8 cellular contexts compared by ENCODE assay signal in genomic region chr15:74958320-74958907, GRCh38. TPM values are rescaled to one million over a fixed set of nuclear protein-coding genes. Genes with fewer than 3 reads are reported as not detected.
A peak's percentile ranks its signal among the peaks of the same experiment; 100 is the strongest.
DNase-seq lines count a peak whose midpoint lies in the region; ATAC-seq and TF ChIP-seq lines count a peak whose summit lies in the region.

No MANE protein-coding gene starts in this region.

- H3K4me3 Mint-ChIP-seq in T-helper 1 cell treated with Interleukin-12 subunit alpha and Interleukin-12 subunit beta and Interleukin-4 antibody, amounts not matched to agents 30 μg/mL and 1 μg/mL, for 36 hours: peak overlapping the region; percentile 25
- H3K4me3 Mint-ChIP-seq in T-helper 17 cell: peak overlapping the region; percentile 82
- no peak overlapping the region for H3K4me3 Mint-ChIP-seq in activated T-helper 1 cell treated with anti-CD3 and anti-CD28 coated beads, Interleukin-12 subunit alpha, Interleukin-12 subunit beta, Interleukin-2, Interleukin-4 antibody, amounts not matched to agents 30 ng/mL and 10 ng/mL and 1 ng/mL, durations not matched to agents 14 hours and 24 hours and 36 hours

- H3K27ac Mint-ChIP-seq in T-helper 1 cell treated with Interleukin-12 subunit alpha and Interleukin-12 subunit beta and Interleukin-4 antibody, amounts not matched to agents 30 μg/mL and 1 μg/mL, for 36 hours: no peak overlapping the region
- H3K27ac Mint-ChIP-seq in T-helper 17 cell: peak overlapping the region; percentile 43
- H3K27ac Mint-ChIP-seq in activated T-helper 1 cell treated with anti-CD3 and anti-CD28 coated beads, Interleukin-12 subunit alpha, Interleukin-12 subunit beta, Interleukin-2, Interleukin-4 antibody, amounts not matched to agents 30 ng/mL and 10 ng/mL and 1 ng/mL, durations not matched to agents 14 hours and 24 hours and 36 hours: no peak overlapping the region

- peaks cover 17% of the 10 kb centered on the region for H3K4me1 Mint-ChIP-seq in T-helper 1 cell treated with Interleukin-12 subunit alpha and Interleukin-12 subunit beta and Interleukin-4 antibody, amounts not matched to agents 30 μg/mL and 1 μg/mL, for 36 hours (ENCODE audit: low read depth)
- H3K4me1 Mint-ChIP-seq in T-helper 17 cell: peaks cover 19% of the 10 kb centered on the region
- peaks cover 36% of the 10 kb centered on the region for H3K4me1 Mint-ChIP-seq in activated T-helper 1 cell treated with anti-CD3 and anti-CD28 coated beads, Interleukin-12 subunit alpha, Interleukin-12 subunit beta, Interleukin-2, Interleukin-4 antibody, amounts not matched to agents 30 ng/mL and 10 ng/mL and 1 ng/mL, durations not matched to agents 14 hours and 24 hours and 36 hours (ENCODE audit: low read depth)

- ATAC-seq in T-helper 17 cell (no peak), heart left ventricle (peak in 3 of 4 donors; percentile 34 to 54 (median 37)), psoas muscle (peak in 3 of 4 donors; percentile 25)

- H3K9me3 Mint-ChIP-seq in T-helper 1 cell treated with Interleukin-12 subunit alpha and Interleukin-12 subunit beta and Interleukin-4 antibody, amounts not matched to agents 30 μg/mL and 1 μg/mL, for 36 hours: no peaks in the 10 kb centered on the region
- no peaks in the 10 kb centered on the region for H3K9me3 Mint-ChIP-seq in activated T-helper 1 cell treated with anti-CD3 and anti-CD28 coated beads, Interleukin-12 subunit alpha, Interleukin-12 subunit beta, Interleukin-2, Interleukin-4 antibody, amounts not matched to agents 30 ng/mL and 10 ng/mL and 1 ng/mL, durations not matched to agents 14 hours and 24 hours and 36 hours

- H3K4me1 ChIP-seq in heart left ventricle (peaks cover 0 to 58% (median 37%) of the 10 kb centered on the region in 12 donors), psoas muscle (peaks cover 29% of the 10 kb centered on the region)

- H3K9me3 ChIP-seq in T-helper 17 cell (ENCODE audit: control insufficient read depth, low read length, poor library complexity, severe bottlenecking): no peaks in the 10 kb centered on the region
- H3K9me3 ChIP-seq in heart left ventricle: no peaks in the 10 kb centered on the region
- H3K9me3 ChIP-seq in psoas muscle: no peaks in the 10 kb centered on the region

- peak in 1 of 2 donors; percentile 38 for TF ChIP-seq POLR2A in heart left ventricle (IDR thresholded peaks at IDR 0.05)

- peaks cover 55% of the 10 kb centered on the region for H3K27me3 Mint-ChIP-seq in T-helper 1 cell treated with Interleukin-12 subunit alpha and Interleukin-12 subunit beta and Interleukin-4 antibody, amounts not matched to agents 30 μg/mL and 1 μg/mL, for 36 hours (ENCODE audit: low read depth)
- peaks cover 26% of the 10 kb centered on the region for H3K27me3 Mint-ChIP-seq in T-helper 17 cell
- peaks cover 52% of the 10 kb centered on the region for H3K27me3 Mint-ChIP-seq in activated T-helper 1 cell treated with anti-CD3 and anti-CD28 coated beads, Interleukin-12 subunit alpha, Interleukin-12 subunit beta, Interleukin-2, Interleukin-4 antibody, amounts not matched to agents 30 ng/mL and 10 ng/mL and 1 ng/mL, durations not matched to agents 14 hours and 24 hours and 36 hours (ENCODE audit: insufficient read depth)

- H3K4me3 ChIP-seq in heart left ventricle: peak overlapping the region; percentile 3 to 73 (median 58)
- peak overlapping the region; percentile 72 for H3K4me3 ChIP-seq in psoas muscle

- intact Hi-C loops in heart left ventricle (cut with DNase I): loop anchor here in 4 of 10 donors (10.0 kb wide), 2 partner anchors 246 to 324 kb away; partner anchors contain the start of gene C15orf39 (in 3 of the 4)
- intact Hi-C loops in psoas muscle (cut with DNase I): loop anchor here (2.0 to 10.0 kb wide), 4 partner anchors 244 to 584 kb away; no protein-coding TSS in a partner anchor
- intact Hi-C loops in activated T-helper 1 cell treated with anti-CD3 and anti-CD28 coated beads, Interleukin-12 subunit alpha, Interleukin-12 subunit beta, Interleukin-2, Interleukin-4 antibody, amounts not matched to agents 30 ng/mL and 10 ng/mL and 1 ng/mL, durations not matched to agents 14 hours and 24 hours and 36 hours (cut with micrococcal nuclease): no loop called here

- no peaks in the 10 kb centered on the region for H3K36me3 Mint-ChIP-seq in T-helper 1 cell treated with Interleukin-12 subunit alpha and Interleukin-12 subunit beta and Interleukin-4 antibody, amounts not matched to agents 30 μg/mL and 1 μg/mL, for 36 hours (ENCODE audit: low read depth)
- H3K36me3 Mint-ChIP-seq in T-helper 17 cell (ENCODE audit: low read depth): peaks cover 2% of the 10 kb centered on the region
- H3K36me3 Mint-ChIP-seq in activated T-helper 1 cell treated with anti-CD3 and anti-CD28 coated beads, Interleukin-12 subunit alpha, Interleukin-12 subunit beta, Interleukin-2, Interleukin-4 antibody, amounts not matched to agents 30 ng/mL and 10 ng/mL and 1 ng/mL, durations not matched to agents 14 hours and 24 hours and 36 hours (ENCODE audit: low read depth): peaks cover 2% of the 10 kb centered on the region

- TF ChIP-seq CTCF in heart left ventricle (IDR thresholded peaks at IDR 0.05): peak in 4 of 12 donors; percentile 11 to 26 (median 24)
- peak; percentile 11 for TF ChIP-seq CTCF in psoas muscle (IDR thresholded peaks at IDR 0.05)
- no peak for TF ChIP-seq CTCF in GM10266 (IDR thresholded peaks at IDR 0.05; ENCODE audit: control insufficient read depth, insufficient read depth, low read depth, missing control alignments)

- H3K27ac ChIP-seq in heart left ventricle (peak overlapping the region in 9 of 12 donors; percentile 1 to 80 (median 34)), psoas muscle (no peak overlapping the region)

- WGBS in heart left ventricle, 4 donors: 1 to 2% (median 2%) methylated on average over 19 to 28 of the region's 28 CpGs
- 1 to 2% (median 2%) methylated on average over 19 to 28 of the region's 28 CpGs for WGBS in psoas muscle, 3 donors

- DNase-seq in T-helper 1 cell: no peak
- DNase-seq in T-helper 17 cell: peak in 1 of 3 donors; percentile 13
- DNase-seq in heart left ventricle: peak; percentile 40 to 73 (median 63)
- DNase-seq in psoas muscle: peak; percentile 56 to 69
- no peak for DNase-seq in activated T-helper 1 cell treated with anti-CD3 and anti-CD28 coated beads, Interleukin-12 subunit alpha, Interleukin-12 subunit beta, Interleukin-2, Interleukin-4 antibody, amounts not matched to agents 30 ng/mL and 10 ng/mL and 1 ng/mL, durations not matched to agents 14 hours and 24 hours and 36 hours (ENCODE audit: low spot score)
- DNase-seq in KG1 (lab: John Stamatoyannopoulos, UW): no peak
- DNase-seq in GM10266 (ENCODE audit: extremely low spot score): no peak

- H3K27me3 ChIP-seq in heart left ventricle (peaks cover 0 to 27% (median 10%) of the 10 kb centered on the region in 9 donors), psoas muscle (ENCODE audit: insufficient read depth in 3 of 3, low read length in 2 of 3) (peaks cover 0 to 50% (median 17%) of the 10 kb centered on the region in 3 donors)

- H3K36me3 ChIP-seq in heart left ventricle (no peaks in the 10 kb centered on the region), psoas muscle (ENCODE audit: insufficient read depth in 1 of 2, low read depth in 1 of 2) (no peaks in the 10 kb centered on the region)

RNA-seq across cellular contexts. Expression of gene RPP25, which starts 1.8 kb away (rescaled TPM):
- 1 to 10 TPM in 1 of 2 donors, under 1 TPM in 1; 0.99 to 1.3 TPM for total RNA-seq in T-helper 17 cell
- 1 to 10 TPM; 1.1 to 5.8 (median 2.1) TPM for total RNA-seq in heart left ventricle
- 1 to 10 TPM; 1.6 to 4.0 TPM for polyA plus RNA-seq in heart left ventricle
- total RNA-seq in psoas muscle: 1 to 10 TPM in 3 of 4 donors, under 1 TPM in 1; 0.64 to 1.9 (median 1.4) TPM
- 10 to 100 TPM in 1 of 3 donors, 1 to 10 TPM in 2; 1.7 to 11.6 (median 2.3) TPM for polyA plus RNA-seq in psoas muscle
- 13.3 and 15.3 TPM in 2 replicates for total RNA-seq in activated T-helper 1 cell treated with anti-CD3 and anti-CD28 coated beads, Interleukin-12 subunit alpha, Interleukin-12 subunit beta, Interleukin-2, Interleukin-4 antibody, amounts not matched to agents 30 ng/mL and 10 ng/mL and 1 ng/mL, durations not matched to agents 14 hours and 24 hours and 36 hours

RNA-seq across cellular contexts. Expression of gene COX5A, which starts 20.5 kb away (rescaled TPM):
- total RNA-seq in T-helper 17 cell (10 to 100 TPM; 56.1 to 72.9 TPM), heart left ventricle (1,000 to 10,000 TPM in 5 of 9 donors, 100 to 1,000 TPM in 4; 754 to 1,537 (median 1,120) TPM), psoas muscle (100 to 1,000 TPM; 635 to 910 (median 767) TPM)
- polyA plus RNA-seq in heart left ventricle (1,000 to 10,000 TPM; 1,480 to 2,918 TPM), psoas muscle (1,000 to 10,000 TPM in 2 of 3 donors, 100 to 1,000 TPM in 1; 974 to 1,651 (median 1,366) TPM)
- total RNA-seq in activated T-helper 1 cell treated with anti-CD3 and anti-CD28 coated beads, Interleukin-12 subunit alpha, Interleukin-12 subunit beta, Interleukin-2, Interleukin-4 antibody, amounts not matched to agents 30 ng/mL and 10 ng/mL and 1 ng/mL, durations not matched to agents 14 hours and 24 hours and 36 hours: 273 and 290 TPM in 2 replicates

RNA-seq across cellular contexts. Expression of gene SCAMP5, which starts 36.9 kb away (rescaled TPM):
- total RNA-seq in T-helper 17 cell (1 to 10 TPM; 3.9 to 4.3 TPM), heart left ventricle (1 to 10 TPM; 1.7 to 7.1 (median 4.2) TPM), psoas muscle (1 to 10 TPM in 1 of 4 donors, under 1 TPM in 2, not detected in 1; 0.23 to 6.3 (median 0.97) TPM)
- polyA plus RNA-seq in heart left ventricle (1 to 10 TPM in 1 of 2 donors, under 1 TPM in 1; 0.91 to 7.4 TPM), psoas muscle (1 to 10 TPM in 1 of 3 donors, under 1 TPM in 2; 0.03 to 2.1 (median 0.16) TPM)
- 2.0 and 3.5 TPM in 2 replicates for total RNA-seq in activated T-helper 1 cell treated with anti-CD3 and anti-CD28 coated beads, Interleukin-12 subunit alpha, Interleukin-12 subunit beta, Interleukin-2, Interleukin-4 antibody, amounts not matched to agents 30 ng/mL and 10 ng/mL and 1 ng/mL, durations not matched to agents 14 hours and 24 hours and 36 hours

RNA-seq across cellular contexts. Expression of gene FAM219B, which starts 51.8 kb away (rescaled TPM):
- 10 to 100 TPM; 47.8 to 65.7 TPM for total RNA-seq in T-helper 17 cell
- 100 to 1,000 TPM in 3 of 9 donors, 10 to 100 TPM in 6; 37.0 to 110 (median 88.8) TPM for total RNA-seq in heart left ventricle
- 10 to 100 TPM; 31.3 to 39.0 TPM for polyA plus RNA-seq in heart left ventricle
- total RNA-seq in psoas muscle: 10 to 100 TPM; 41.0 to 78.0 (median 53.7) TPM
- 10 to 100 TPM; 26.5 to 48.4 (median 27.2) TPM for polyA plus RNA-seq in psoas muscle
- total RNA-seq in activated T-helper 1 cell treated with anti-CD3 and anti-CD28 coated beads, Interleukin-12 subunit alpha, Interleukin-12 subunit beta, Interleukin-2, Interleukin-4 antibody, amounts not matched to agents 30 ng/mL and 10 ng/mL and 1 ng/mL, durations not matched to agents 14 hours and 24 hours and 36 hours: 72.6 and 73.2 TPM in 2 replicates

Comparison
In these comparisons a context has a peak if more than half of its experiments do, and no peak if none do; other contexts are left out.
1. DNase-seq: peak in heart left ventricle (5 of 5) and psoas muscle (2 of 2); none in T-helper 1 cell (0 of 5), activated T-helper 1 cell treated with anti-CD3 and anti-CD28 coated beads, Interleukin-12 subunit alpha, Interleukin-12 subunit beta, Interleukin-2, Interleukin-4 antibody, amounts not matched to agents 30 ng/mL and 10 ng/mL and 1 ng/mL, durations not matched to agents 14 hours and 24 hours and 36 hours (single experiment), KG1 (single experiment) and GM10266 (single experiment).